Comparison of ENCODE assay signal across 21 cellular contexts in genomic region chr20:18653736-18654447, GRCh38.
"Had no signal": no experiment of that assay in that cellular context is flagged by ENCODE, and none has a peak within 500 bp of the region (broad histone marks: within the 10 kb centered on the region; RNA-seq: fewer than 3 reads in every experiment).

No MANE protein-coding gene starts in this region.

- ATAC-seq: Panc1, PC-3, SK-N-SH treated with all-trans-retinoic acid at 6 μM for 48 hours had no signal

- H3K9me3 Mint-ChIP-seq: IgD-negative memory B cell had no signal

- H3K27me3 Mint-ChIP-seq: IgD-negative memory B cell had no signal

- DNase-seq: KBM-7, MV-4-11, NCI-H1048, NCI-H1105 treated with DMSO at 0.1 percent for 48 hours, NCI-H1417 treated with DMSO at 0.1 percent for 48 hours, NCI-H146, NCI-H187, NCI-H2029, NCI-H2081 treated with DMSO at 0.1 percent for 48 hours, NCI-H2171, NCI-H226, NCI-H446, NCI-H510A, NCI-H524 treated with DMSO at 0.1 percent for 48 hours, NCI-H69, NCI-H774, PC-3, SHP77 had no signal

- H3K4me3 Mint-ChIP-seq: IgD-negative memory B cell had no signal
